Comparison of ENCODE assay signal across 10 cellular contexts in the genomic region with DNA sequence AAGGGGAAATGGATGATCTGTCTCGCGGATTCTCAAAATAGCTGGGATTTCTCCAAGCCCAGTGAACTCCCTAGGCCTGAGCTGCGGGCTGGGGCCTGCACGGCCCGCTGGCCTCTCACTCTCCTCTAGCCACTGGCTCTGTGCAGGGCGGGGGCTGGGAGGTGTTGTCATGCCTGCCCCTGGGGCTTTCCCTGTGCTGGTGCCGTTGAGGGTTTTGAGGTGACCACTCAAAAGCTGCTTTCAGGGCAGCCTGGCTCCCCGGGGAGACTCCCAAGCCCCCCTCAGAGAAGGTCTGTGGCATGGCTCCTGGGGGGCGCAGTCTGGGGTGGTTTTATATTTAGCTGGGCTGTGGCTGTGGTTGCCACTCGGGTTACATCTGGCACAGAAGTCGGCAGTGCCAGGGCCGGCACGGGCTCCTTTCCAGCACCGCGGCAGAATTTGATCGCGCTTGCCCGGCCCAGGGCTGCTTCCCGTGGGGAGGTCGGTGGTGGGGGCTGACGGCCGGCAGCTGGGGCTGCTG. TPM values are rescaled to one million over a fixed set of nuclear protein-coding genes. Genes with fewer than 3 reads are reported as not detected.
DNase-seq lines count a peak whose midpoint lies in the region; ATAC-seq and TF ChIP-seq lines count a peak whose summit lies in the region.
"Had no signal": no experiment of that assay in that cellular context is flagged by ENCODE, and none has a peak within 500 bp of the region (broad histone marks: within the 10 kb centered on the region; RNA-seq: fewer than 3 reads in every experiment).

No MANE protein-coding gene starts in this region.

- peak overlapping the region; percentile 37 for H2AK9ac ChIP-seq in IMR-90 (replicated peaks; ENCODE audit: low read depth, low read length, poor library complexity)

- peaks cover 10% of the 10 kb centered on the region; the same call in 1 of the 2 replicates for H3K36me3 ChIP-seq in IMR-90 (ENCODE audit: control insufficient read depth, insufficient read depth, low read length)
- H3K36me3 ChIP-seq: ovary had no signal

- dilution Hi-C loops in IMR-90 (cut with HindIII; ENCODE audit: low sequenced_read_pairs, unreplicated experiment), result no loop called here

- no peak overlapping the region for H4K91ac ChIP-seq in IMR-90 (ENCODE audit: insufficient read depth, low read depth, low read length)

- CTCF ChIA-PET in IMR-90 (lab: Yijun Ruan, JAX), result interaction anchor here (1.3 kb wide), 1 partner anchor 10 kb away, joined by 4 read pairs; the partner anchor contains the start of gene NDUFB7

- no peak overlapping the region for H2AK5ac ChIP-seq in IMR-90 (ENCODE audit: low read depth, low read length)

- no peaks in the 10 kb centered on the region for H3K9me3 ChIP-seq in IMR-90 (ENCODE audit: control insufficient read depth, insufficient read depth, low read length)
- H3K9me3 ChIP-seq: ovary had no signal

- no peak overlapping the region for H2BK20ac ChIP-seq in IMR-90 (ENCODE audit: low read depth, low read length)

- H3K27me3 ChIP-seq in IMR-90 (ENCODE audit: control insufficient read depth, insufficient read depth, low read length), result no peaks in the 10 kb centered on the region
- H3K27me3 ChIP-seq: ovary had no signal

- peak overlapping the region; percentile 49; the same call in 1 of the 2 replicates for H3K23ac ChIP-seq in IMR-90 (ENCODE audit: low read depth, low read length)

- H3K4me3 ChIP-seq in IMR-90 (ENCODE audit: insufficient read depth, low read depth, low read length) (no peak overlapping the region), choroid plexus epithelial cell (ENCODE audit: low read depth, low read length) (no peak overlapping the region)
- H3K4me3 ChIP-seq: ovary had no signal

- TF ChIP-seq CTCF in IMR-90 (conservative IDR thresholded peaks at IDR 0.05; ENCODE audit: low read depth, low read length) (no peak), choroid plexus epithelial cell (conservative IDR thresholded peaks at IDR 0.05; ENCODE audit: low read depth, low read length) (no peak)

- no peak for TF ChIP-seq POLR2A in IMR-90 (IDR thresholded peaks at IDR 0.05; ENCODE audit: low read depth, low read length)

- in situ Hi-C loops in IMR-90 (cut with MboI; ENCODE audit: low sequenced_read_pairs), result loop anchor here (25.0 kb wide), 1 partner anchor 875 kb away; the partner anchor contains the start of gene WIZ

- H4K8ac ChIP-seq in IMR-90 (ENCODE audit: low read depth in 2 of 2, low read length in 2 of 2), result peak overlapping the region; percentile 55 to 64; a peak in 2 of 4 replicates

- peak overlapping the region; percentile 43; the same call in 1 of the 2 replicates for H3K4ac ChIP-seq in IMR-90 (ENCODE audit: low read depth, low read length)

- H3K4me1 ChIP-seq in IMR-90 (ENCODE audit: control insufficient read depth, insufficient read depth, low read length), result peaks cover 5% of the 10 kb centered on the region; the same call in 1 of the 2 replicates

- H4K20me1 ChIP-seq in IMR-90 (ENCODE audit: insufficient read depth, low read length), result 0 out of 2 replicates have a peak, but pooled peaks cover under 1% of the 10 kb centered on the region

- peaks cover 10 to 26% of the 10 kb centered on the region in 2 experiments for H3K79me1 ChIP-seq in IMR-90 (ENCODE audit: low read depth in 1 of 2, low read length in 2 of 2)

- H3K18ac ChIP-seq in IMR-90 (ENCODE audit: low read depth, low read length), result no peak overlapping the region

- intact Hi-C loops in IMR-90 (cut with micrococcal nuclease), result no loop called here

- H2BK15ac ChIP-seq in IMR-90 (ENCODE audit: low read depth, low read length), result no peak overlapping the region

- ATAC-seq in IMR-90 (ENCODE audit: low read depth) (peak; percentile 61), GM18502 (IDR thresholded peaks at IDR 0.05; ENCODE audit: poor library complexity, unreplicated experiment) (no peak), GM18858 (IDR thresholded peaks at IDR 0.05; ENCODE audit: unreplicated experiment) (no peak)

- H3K4me2 ChIP-seq in IMR-90 (ENCODE audit: low read depth, low read length), result no peak overlapping the region

- no TSS peak for BruUV-seq in IMR-90 (replicated peaks; lab: Mats Ljungman, UMichigan)

- H3K27ac ChIP-seq in IMR-90 (ENCODE audit: insufficient read depth, low read length), result 0 out of 2 replicates have a peak overlapping the region, but pooled peaks have one; percentile 15
- H3K27ac ChIP-seq in substantia nigra (ENCODE audit: low read depth, low read length, poor library complexity, severe bottlenecking), result peak overlapping the region; percentile 89

- no peak for TF ChIP-seq RAD21 in IMR-90 (IDR thresholded peaks at IDR 0.05; ENCODE audit: low read length)

- no peaks in the 10 kb centered on the region; the same call in 1 of the 2 replicates for H3K9me1 ChIP-seq in IMR-90 (ENCODE audit: insufficient read depth, low read length)

- POLR2A ChIA-PET in IMR-90 (lab: Charles Lee; ENCODE audit: unreplicated experiment), result no interaction called here

- H3K14ac ChIP-seq in IMR-90 (replicated peaks; ENCODE audit: low read depth, low read length), result no peak overlapping the region

- no peak overlapping the region for H3K56ac ChIP-seq in IMR-90 (ENCODE audit: extremely low read depth, insufficient read depth, low read length)

- no peak overlapping the region for H4K5ac ChIP-seq in IMR-90 (ENCODE audit: low read depth, low read length)

- peak overlapping the region; percentile 71 for H2AFZ ChIP-seq in IMR-90 (replicated peaks; ENCODE audit: low read length, poor library complexity)

- no peak overlapping the region for H2BK5ac ChIP-seq in IMR-90 (ENCODE audit: low read depth, low read length, poor library complexity, severe bottlenecking)

- no peak overlapping the region; the same call in 1 of the 2 replicates for H3K9ac ChIP-seq in IMR-90 (ENCODE audit: low read depth, low read length)

- DNase-seq in IMR-90 (peak; percentile 19), choroid plexus epithelial cell (ENCODE audit: low read depth) (peak; percentile 41), left kidney (ENCODE audit: low read depth, low spot score) (peak; percentile 53), substantia nigra (lab: John Stamatoyannopoulos, UW) (peak in 43 of 49 donors; percentile 13 to 88 (median 66)), NCI-H1048 (lab: John Stamatoyannopoulos, UW) (no peak), DMS53 (lab: John Stamatoyannopoulos, UW) (no peak)

- WGBS in IMR-90 (ENCODE audit: extremely low coverage in 2 of 2, insufficient read length in 1 of 2), 2 experiments, result 68% methylated on average over 11 of the region's 22 CpGs; no CpG with 5 or more reads in 1 of the 2 experiments

- no peak overlapping the region for H2BK120ac ChIP-seq in IMR-90 (ENCODE audit: low read depth, low read length)

TF ChIP-seq in IMR-90, 13 proteins besides CTCF, POLR2A, EP300 and RAD21:
- TF ChIP-seq CHD1 (IDR thresholded peaks at IDR 0.05; ENCODE audit: low read depth, low read length) (no peak), MXI1 (IDR thresholded peaks at IDR 0.05; ENCODE audit: borderline replicate concordance, low read depth, low read length) (no peak), RCOR1 (IDR thresholded peaks at IDR 0.05; ENCODE audit: insufficient replicate concordance, low read length) (no peak), RFX5 (IDR thresholded peaks at IDR 0.05; ENCODE audit: low read depth, low read length) (no peak)
- TF ChIP-seq, protein P1, sequence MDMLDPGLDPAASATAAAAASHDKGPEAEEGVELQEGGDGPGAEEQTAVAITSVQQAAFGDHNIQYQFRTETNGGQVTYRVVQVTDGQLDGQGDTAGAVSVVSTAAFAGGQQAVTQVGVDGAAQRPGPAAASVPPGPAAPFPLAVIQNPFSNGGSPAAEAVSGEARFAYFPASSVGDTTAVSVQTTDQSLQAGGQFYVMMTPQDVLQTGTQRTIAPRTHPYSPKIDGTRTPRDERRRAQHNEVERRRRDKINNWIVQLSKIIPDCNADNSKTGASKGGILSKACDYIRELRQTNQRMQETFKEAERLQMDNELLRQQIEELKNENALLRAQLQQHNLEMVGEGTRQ (IDR thresholded peaks at IDR 0.05; ENCODE audit: low read depth, low read length), result no peak
TF ChIP-seq in IMR-90: peak in this region for 0.

RNA-seq across cellular contexts. Expression of gene NDUFB7, which starts 10.0 kb away (rescaled TPM):
- 337 and 436 TPM in 2 replicates for total RNA-seq in IMR-90 (2012; rRNA removed)
- polyA plus RNA-seq in IMR-90 (2012; rRNA removed), result 523 and 591 TPM in 2 replicates
- polyA plus RNA-seq in IMR-90 (2012; cell fraction: cytosol; rRNA removed), result 616 and 949 TPM in 2 replicates
- polyA plus RNA-seq in IMR-90 (2012; cell fraction: nucleus; rRNA removed; ENCODE audit: low replicate concordance), result 86.4 and 295 TPM in 2 replicates

RNA-seq across cellular contexts. Expression of gene CLEC17A, which starts 21.0 kb away (rescaled TPM):
- not detected in 2 replicates for total RNA-seq in IMR-90 (2012; rRNA removed)
- 0.05 TPM in 1 of 2 replicates, not detected in the other for polyA plus RNA-seq in IMR-90 (2012; rRNA removed)
- not detected in 2 replicates for polyA plus RNA-seq in IMR-90 (2012; cell fraction: cytosol; rRNA removed)
- 0.10 and 0.11 TPM in 2 replicates for polyA plus RNA-seq in IMR-90 (2012; cell fraction: nucleus; rRNA removed; ENCODE audit: low replicate concordance)
- total RNA-seq: T-helper 2 cell treated with Interferon-gamma antibody and Interleukin-4, amounts not matched to agents 100 ng/mL and 5 ng/mL, for 36 hours had no signal

RNA-seq across cellular contexts. Expression of gene TECR, which starts 32.5 kb away (rescaled TPM):
- 35.8 and 46.2 TPM in 2 replicates for total RNA-seq in IMR-90 (2012; rRNA removed)
- 81.2 and 102 TPM in 2 replicates for polyA plus RNA-seq in IMR-90 (2012; rRNA removed)
- polyA plus RNA-seq in IMR-90 (2012; cell fraction: cytosol; rRNA removed), result 74.3 and 124 TPM in 2 replicates
- 111 and 215 TPM in 2 replicates for polyA plus RNA-seq in IMR-90 (2012; cell fraction: nucleus; rRNA removed; ENCODE audit: low replicate concordance)

RNA-seq across cellular contexts. Expression of gene DNAJB1, which starts 43.7 kb away (rescaled TPM):
- 82.5 and 88.2 TPM in 2 replicates for total RNA-seq in IMR-90 (2012; rRNA removed)
- 91.1 and 95.4 TPM in 2 replicates for polyA plus RNA-seq in IMR-90 (2012; rRNA removed)
- polyA plus RNA-seq in IMR-90 (2012; cell fraction: cytosol; rRNA removed), result 73.4 and 172 TPM in 2 replicates
- 38.3 and 63.8 TPM in 2 replicates for polyA plus RNA-seq in IMR-90 (2012; cell fraction: nucleus; rRNA removed; ENCODE audit: low replicate concordance)

Comparison
In these comparisons a context has a peak if more than half of its experiments do, and no peak if none do; other contexts are left out.
1. DNase-seq: peak in IMR-90 (single experiment), choroid plexus epithelial cell (single experiment), left kidney (single experiment) and substantia nigra (43 of 49); none in NCI-H1048 (single experiment) and DMS53 (single experiment).